In genomic region chr9:73176450-73176875, GRCh38 we compare ENCODE assay signal across 14 cellular contexts. TPM values are rescaled to one million over a fixed set of nuclear protein-coding genes. Genes with fewer than 3 reads are reported as not detected.
DNase-seq lines count a peak whose midpoint lies in the region; ATAC-seq, FAIRE-seq and TF ChIP-seq lines count a peak whose summit lies in the region.
"Had no signal": no experiment of that assay in that cellular context is flagged by ENCODE, and none has a peak within 500 bp of the region (broad histone marks: within the 10 kb centered on the region; RNA-seq: fewer than 3 reads in every experiment).

No MANE protein-coding gene starts in this region.

- H3K36me3 ChIP-seq in GM23338 (ENCODE audit: insufficient read depth) = no peaks in the 10 kb centered on the region
- no peaks in the 10 kb centered on the region for H3K36me3 ChIP-seq in endothelial cell of umbilical vein (ENCODE audit: control insufficient read depth in 2 of 2, extremely low read depth in 1 of 2, insufficient read depth in 2 of 2, low read length in 2 of 2)
- H3K36me3 ChIP-seq: adrenal gland, vagina had no signal

- dilution Hi-C loops in endothelial cell of umbilical vein (cut with MboI; ENCODE audit: extremely low pct_ligation_motif_present, low sequenced_read_pairs) = no loop called here

- peaks cover 5% of the 10 kb centered on the region for H3K27me3 Mint-ChIP-seq in GM23338 (ENCODE audit: insufficient read depth, low read depth, poor library complexity)

- H3K4me3 ChIP-seq in GM23338 (no peak overlapping the region), endothelial cell of umbilical vein (replicated peaks in 1 of 3; ENCODE audit: insufficient read depth in 1 of 3, low read depth in 1 of 3, low read length in 3 of 3) (no peak overlapping the region)
- H3K4me3 ChIP-seq: adrenal gland, vagina had no signal

- H3K27me3 ChIP-seq in GM23338 (ENCODE audit: insufficient read depth) (no peaks in the 10 kb centered on the region), endothelial cell of umbilical vein (ENCODE audit: control insufficient read depth in 2 of 2, insufficient read depth in 2 of 2, low read length in 2 of 2) (no peaks in the 10 kb centered on the region)
- H3K27me3 ChIP-seq: adrenal gland, vagina had no signal

- H3K4me2 ChIP-seq in GM23338 (no peak overlapping the region), endothelial cell of umbilical vein (ENCODE audit: insufficient read depth, low read length) (peak overlapping the region; percentile 5)

- H2AFZ ChIP-seq in GM23338 (no peak overlapping the region), endothelial cell of umbilical vein (ENCODE audit: low read depth, low read length) (peak overlapping the region; percentile 60)

- POLR2A ChIA-PET in endothelial cell of umbilical vein (lab: Charles Lee) = no interaction called here

- H4K20me1 ChIP-seq in GM23338 (replicated peaks; ENCODE audit: insufficient read depth) (no peaks in the 10 kb centered on the region), endothelial cell of umbilical vein (replicated peaks; ENCODE audit: control insufficient read depth, extremely low read depth, insufficient read depth, low read length) (no peaks in the 10 kb centered on the region)

- H3K4me1 ChIP-seq in GM23338 (ENCODE audit: insufficient read depth) (no peaks in the 10 kb centered on the region), endothelial cell of umbilical vein (ENCODE audit: control insufficient read depth, extremely low read depth, insufficient read depth, low read length) (peaks cover 4% of the 10 kb centered on the region)

- ATAC-seq in GM23338 (no peak), sciatic nerve (peak; percentile 57), HG02981 (IDR thresholded peaks at IDR 0.05; ENCODE audit: unreplicated experiment) (no peak)

- no peak overlapping the region for H3K4me3 Mint-ChIP-seq in GM23338

- intact Hi-C loops in endothelial cell of umbilical vein (cut with micrococcal nuclease) = no loop called here
- intact Hi-C loops in sciatic nerve (cut with DNase I) = no loop called here

- TF ChIP-seq CTCF in GM23338 (conservative IDR thresholded peaks at IDR 0.05; ENCODE audit: low read depth in 2 of 2) (no peak), endothelial cell of umbilical vein (IDR thresholded peaks at IDR 0.05; ENCODE audit: extremely low read depth in 1 of 2, insufficient read depth in 1 of 2, low read depth in 1 of 2, low read length in 2 of 2) (no peak)

- H3K36me3 Mint-ChIP-seq in GM23338 (ENCODE audit: low read depth) = no peaks in the 10 kb centered on the region

- no peaks in the 10 kb centered on the region for H3K9me3 Mint-ChIP-seq in GM23338

- CTCF ChIA-PET in endothelial cell of umbilical vein (lab: Charles Lee) = interaction anchor here (1.1 to 8.6 kb wide), 5 partner anchors 67 to 319 kb away, joined by 3 to 114 read pairs (median 4); no protein-coding TSS in a partner anchor

- no peak for TF ChIP-seq POLR2A in endothelial cell of umbilical vein (IDR thresholded peaks at IDR 0.05; ENCODE audit: low read depth, low read length)

- no peaks in the 10 kb centered on the region for H3F3A ChIP-seq in GM23338 (replicated peaks; ENCODE audit: low read depth)

- H3K4me1 Mint-ChIP-seq in GM23338 = peaks cover 5% of the 10 kb centered on the region; the same call in 1 of the 3 replicates

- no peaks in the 10 kb centered on the region for H3K9me1 ChIP-seq in endothelial cell of umbilical vein (replicated peaks; ENCODE audit: control insufficient read depth, extremely low read depth, insufficient read depth, low read length)

- H3K9ac ChIP-seq in endothelial cell of umbilical vein (replicated peaks; ENCODE audit: extremely low read depth, insufficient read depth, low read length) = no peak overlapping the region

- DNase-seq in GM23338 (ENCODE audit: low spot score) (peak; percentile 11), RKO (ENCODE audit: low spot score) (peak; percentile 31), endothelial cell of umbilical vein (ENCODE audit: low read depth, low spot score) (no peak), sciatic nerve (ENCODE audit: low spot score) (no peak), iPS-NIHi11 (ENCODE audit: low spot score) (no peak), DMS114 treated with DMSO at 0.1 percent for 48 hours (lab: John Stamatoyannopoulos, UW; ENCODE audit: unreplicated experiment) (no peak)
- no peak for DNase-seq in activated CD4-positive, alpha-beta T cell treated with anti-CD3 and anti-CD28 coated beads, Interleukin-2, amount 50 U/mL, for 4 hours
- DNase-seq: adrenal gland, NCI-H526 treated with DMSO at 0.1 percent for 48 hours, small intestine had no signal

- H3K27ac ChIP-seq in GM23338 (ENCODE audit: low read depth) (no peak overlapping the region), endothelial cell of umbilical vein (ENCODE audit: insufficient read depth, low read depth, low read length) (no peak overlapping the region)
- H3K27ac ChIP-seq: adrenal gland, vagina had no signal

- no peaks in the 10 kb centered on the region for H3K9me2 ChIP-seq in GM23338 (ENCODE audit: insufficient read depth)

- H3K9me3 ChIP-seq in endothelial cell of umbilical vein (replicated peaks; ENCODE audit: control insufficient read depth, insufficient read depth, low read length) = no peaks in the 10 kb centered on the region
- H3K9me3 ChIP-seq: adrenal gland, vagina had no signal

- no peaks in the 10 kb centered on the region for H3K79me2 ChIP-seq in GM23338 (replicated peaks; ENCODE audit: insufficient read depth)
- no peaks in the 10 kb centered on the region for H3K79me2 ChIP-seq in endothelial cell of umbilical vein (ENCODE audit: control insufficient read depth, insufficient read depth, low read length)

- H3K27ac Mint-ChIP-seq in GM23338 = no peak overlapping the region

- FAIRE-seq in endothelial cell of umbilical vein (lab: Jason Lieb, UNC) = peak; percentile 50
- FAIRE-seq: D721Med, GM12892, small intestine had no signal

- no TSS peak for BruUV-seq in endothelial cell of umbilical vein (replicated peaks; lab: Mats Ljungman, UMichigan)

TF ChIP-seq in GM23338, 12 proteins besides CTCF, POLR2A, EP300 and RAD21:
- TF ChIP-seq NANOG (IDR thresholded peaks at IDR 0.05; ENCODE audit: borderline replicate concordance) (no peak), STAT1 (IDR thresholded peaks at IDR 0.05; ENCODE audit: unreplicated experiment) (no peak)

TF ChIP-seq in endothelial cell of umbilical vein, 7 proteins besides CTCF, POLR2A, EP300 and RAD21:
- no peak for TF ChIP-seq POLR2AphosphoS5 (IDR thresholded peaks at IDR 0.05; ENCODE audit: insufficient read depth, low read depth, low read length)
- TF ChIP-seq FOS (IDR thresholded peaks at IDR 0.05; ENCODE audit: borderline replicate concordance, insufficient read depth, low read length) = no peak
- no peak for TF ChIP-seq MYC (IDR thresholded peaks at IDR 0.05; ENCODE audit: low read depth, low read length)
- TF ChIP-seq EZH2 (IDR thresholded peaks at IDR 0.05; ENCODE audit: borderline replicate concordance, low read depth, low read length, severe bottlenecking) = no peak
- no peak for TF ChIP-seq MAX (IDR thresholded peaks at IDR 0.05; ENCODE audit: insufficient read depth, insufficient read length)
- no peak for TF ChIP-seq JUN (IDR thresholded peaks at IDR 0.05; ENCODE audit: borderline replicate concordance, insufficient read depth, insufficient read length, low read depth)
- TF ChIP-seq GATA2 (IDR thresholded peaks at IDR 0.05; ENCODE audit: insufficient read depth, insufficient read length, low read depth, low read length) = no peak

RNA-seq across cellular contexts. Expression of gene ANXA1, which starts 24.8 kb away (rescaled TPM):
- total RNA-seq in GM23338 (2014; rRNA removed; shearing (Covaris generic)) = 2.2 and 4.9 TPM in 2 replicates
- polyA plus RNA-seq in GM23338 (2016; fragmentation: Nextera tagmentation; extraction: Ambion mirVana) (3.3 and 5.8 TPM in 2 replicates), endothelial cell of umbilical vein (313 and 403 TPM in 2 replicates)
- total RNA-seq in endothelial cell of umbilical vein (525 and 578 TPM in 2 replicates), sciatic nerve (293 TPM)
- 739 and 850 TPM in 2 replicates for polyA plus RNA-seq in endothelial cell of umbilical vein (2011; cell fraction: cytosol; rRNA removed)
- 853 and 889 TPM in 2 replicates for polyA plus RNA-seq in endothelial cell of umbilical vein (2011; cell fraction: nucleus; rRNA removed)
- polyA plus RNA-seq in endothelial cell of umbilical vein (2012) = 651 and 824 TPM in 2 replicates
- polyA minus RNA-seq in endothelial cell of umbilical vein = 346 and 389 TPM in 2 replicates
- polyA minus RNA-seq in endothelial cell of umbilical vein (2011; cell fraction: cytosol; rRNA and poly(A)+ RNA removed) = 99.6 TPM
- polyA minus RNA-seq in endothelial cell of umbilical vein (2011; cell fraction: nucleus; rRNA and poly(A)+ RNA removed) = 497 and 541 TPM in 2 replicates

Comparison
In these comparisons a context has a peak if more than half of its experiments do, and no peak if none do; other contexts are left out.
1. DNase-seq: peak in GM23338 (single experiment) and RKO (single experiment); none in endothelial cell of umbilical vein (single experiment), sciatic nerve (single experiment), iPS-NIHi11 (single experiment), DMS114 treated with DMSO at 0.1 percent for 48 hours (single experiment) and activated CD4-positive, alpha-beta T cell treated with anti-CD3 and anti-CD28 coated beads, Interleukin-2, amount 50 U/mL, for 4 hours (0 of 2).
2. RNA of gene ANXA1, which starts 24.8 kb away (total RNA-seq): 525 to 578 TPM in endothelial cell of umbilical vein and 293 TPM in sciatic nerve (single experiment); 2.2 to 4.9 TPM in GM23338; every median in the first group is over 10 times any median in the second.